Comparison of ENCODE assay signal across 12 cellular contexts in the genomic region with DNA sequence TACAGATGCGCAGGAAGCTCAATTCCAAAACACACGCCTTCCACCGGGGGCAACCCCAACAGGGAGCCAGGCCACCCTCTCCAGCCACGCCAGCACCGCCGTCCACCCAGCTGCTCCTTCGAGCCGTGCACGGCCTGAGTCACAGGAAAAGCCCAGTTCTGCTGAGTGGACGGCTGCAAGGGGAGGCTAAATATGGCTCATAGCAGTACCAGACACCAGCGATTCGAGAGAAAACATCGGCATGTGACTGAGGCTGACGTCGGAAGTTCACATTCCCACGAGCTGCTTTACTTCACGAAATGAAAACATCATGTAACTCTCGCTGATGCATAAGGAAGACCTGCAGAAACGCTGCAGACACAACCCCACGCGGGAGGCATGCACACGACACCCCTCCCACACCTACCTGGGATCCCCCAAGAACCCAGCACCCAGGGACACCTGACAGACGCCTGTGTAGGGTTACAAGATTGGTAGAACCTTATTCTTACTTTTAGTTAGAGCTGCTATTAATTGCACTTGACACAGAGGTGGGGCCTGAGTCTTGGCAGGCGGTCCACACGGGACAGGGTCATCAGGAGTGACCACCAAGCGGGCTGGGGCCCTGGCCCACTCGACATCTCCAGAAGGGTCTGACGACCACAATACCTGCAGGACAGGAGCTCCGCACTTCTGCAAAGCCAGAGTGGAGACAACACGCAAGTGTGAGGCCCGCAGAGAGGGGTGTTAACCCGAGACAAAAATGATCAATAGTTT.
DNase-seq lines count a peak whose midpoint lies in the region; ATAC-seq and TF ChIP-seq lines count a peak whose summit lies in the region.
"Had no signal": no experiment of that assay in that cellular context is flagged by ENCODE, and none has a peak within 500 bp of the region (broad histone marks: within the 10 kb centered on the region; RNA-seq: fewer than 3 reads in every experiment).

No MANE protein-coding gene starts in this region.

- intact Hi-C loops in head of caudate nucleus (cut with DNase I) = no loop called here

- no peak overlapping the region for H3K4me3 ChIP-seq in AG09309 (ENCODE audit: control insufficient read depth, low read depth, low read length)
- H3K4me3 ChIP-seq: skin epidermis had no signal

- DNase-seq in AG09309 (ENCODE audit: low read depth) (peak; percentile 27), amygdala (lab: John Stamatoyannopoulos, UW) (peak in 33 of 56 donors; percentile 13 to 70 (median 47)), head of caudate nucleus (peak in 38 of 42 donors; percentile 30 to 85 (median 60)), occipital lobe (lab: John Stamatoyannopoulos, UW) (peak; percentile 45), foreskin keratinocyte (no peak)
- no peak for DNase-seq in stimulated activated naive CD8-positive, alpha-beta T cell treated with anti-CD3 and anti-CD28 coated beads, Interleukin-15, Interleukin-2, amounts not matched to agents 100 U/mL and 50 U/mL, for 24 hours
- DNase-seq: activated CD4-positive, alpha-beta T cell treated with anti-CD3 and anti-CD28 coated beads for 4 hours; NCI-H187 treated with DMSO at 0.1 percent for 48 hours; stimulated activated naive B cell treated with anti-CD40 and anti-IgM and Interleukin-4, amounts not matched to agents 10 μg/mL and 1 μg/mL and 100 μg/mL, for 72 hours had no signal

- peaks cover 9% of the 10 kb centered on the region for H3K4me1 ChIP-seq in foreskin keratinocyte

- H3K27ac ChIP-seq in foreskin keratinocyte = no peak overlapping the region
- H3K27ac ChIP-seq: skin epidermis had no signal

- ATAC-seq in HG02970 (IDR thresholded peaks at IDR 0.05; ENCODE audit: low FRiP score, unreplicated experiment) (no peak), foreskin keratinocyte (no peak), HG03025 (IDR thresholded peaks at IDR 0.05; ENCODE audit: low FRiP score, unreplicated experiment) (no peak)
- no peak for ATAC-seq in stimulated activated naive CD8-positive, alpha-beta T cell treated with anti-CD3 and anti-CD28 coated beads, Interleukin-15, Interleukin-2, amounts not matched to agents 100 U/mL and 50 U/mL, for 24 hours

- no peaks in the 10 kb centered on the region for H3K27me3 ChIP-seq in foreskin keratinocyte

- TF ChIP-seq CTCF in AG09309 (IDR thresholded peaks at IDR 0.05; ENCODE audit: control insufficient read depth, insufficient read depth, low read depth, low read length, missing control alignments) = no peak
- TF ChIP-seq CTCF in foreskin keratinocyte (conservative IDR thresholded peaks at IDR 0.05) = no peak

Comparison
In these comparisons a context has a peak if more than half of its experiments do, and no peak if none do; other contexts are left out.
1. DNase-seq: peak in AG09309 (single experiment), amygdala (33 of 56), head of caudate nucleus (38 of 42) and occipital lobe (single experiment); none in foreskin keratinocyte (0 of 2) and stimulated activated naive CD8-positive, alpha-beta T cell treated with anti-CD3 and anti-CD28 coated beads, Interleukin-15, Interleukin-2, amounts not matched to agents 100 U/mL and 50 U/mL, for 24 hours (single experiment).